In genomic region chr16:6008656-6009055, GRCh38 we compare ENCODE assay signal across 23 cellular contexts.
"Had no signal": no experiment of that assay in that cellular context is flagged by ENCODE, and none has a peak within 500 bp of the region (broad histone marks: within the 10 kb centered on the region; RNA-seq: fewer than 3 reads in every experiment).

No MANE protein-coding gene starts in this region.

- H3K36me3 Mint-ChIP-seq: naive B cell; natural killer cell; stimulated activated naive B cell treated with anti-CD40 and anti-IgM and Interleukin-4, amounts not matched to agents 10 μg/mL and 1 μg/mL and 100 μg/mL, for 72 hours had no signal

- ATAC-seq: left cardiac atrium; left lung; lower lobe of right lung; natural killer cell; right cardiac atrium; sciatic nerve; stimulated activated naive B cell treated with anti-CD40 and anti-IgM and Interleukin-4, amounts not matched to agents 10 μg/mL and 1 μg/mL and 100 μg/mL, for 72 hours; stimulated activated naive CD8-positive, alpha-beta T cell treated with anti-CD3 and anti-CD28 coated beads, Interleukin-15, Interleukin-2, amounts not matched to agents 100 U/mL and 50 U/mL, for 24 hours had no signal

- H3K27ac Mint-ChIP-seq: naive B cell; natural killer cell; nephron progenitor cell; stimulated activated naive B cell treated with anti-CD40 and anti-IgM and Interleukin-4, amounts not matched to agents 10 μg/mL and 1 μg/mL and 100 μg/mL, for 72 hours had no signal

- H3K9me3 Mint-ChIP-seq: nephron progenitor cell had no signal

- DNase-seq: kidney glomerular epithelial cell; left cardiac atrium; left lung; lower lobe of right lung; mammary epithelial cell; mesenchymal stem cell; naive B cell; natural killer cell; nephron progenitor cell; ovary; retina; right cardiac atrium; stimulated activated CD4-positive, alpha-beta T cell treated with anti-CD3 and anti-CD28 coated beads, Interleukin-12 subunit alpha, Interleukin-12 subunit beta, amount 100 ng/mL, for 4 hours; stimulated activated CD4-positive, alpha-beta T cell treated with anti-CD3 and anti-CD28 coated beads, Interleukin-15, amount 100 ng/mL, for 24 hours; stimulated activated CD4-positive, alpha-beta T cell treated with anti-CD3 and anti-CD28 coated beads, Interleukin-2, amount 100 ng/mL, for 24 hours; stimulated activated CD4-positive, alpha-beta T cell treated with anti-CD3 and anti-CD28 coated beads, Interleukin-4, amount 100 ng/mL, for 1 hour; stimulated activated naive B cell treated with anti-CD40 and anti-IgM and Interleukin-4, amounts not matched to agents 10 μg/mL and 1 μg/mL and 100 μg/mL, for 72 hours; stimulated activated naive CD8-positive, alpha-beta T cell treated with anti-CD3 and anti-CD28 coated beads, Interleukin-15, Interleukin-2, amounts not matched to agents 100 U/mL and 50 U/mL, for 24 hours; stomach; testis; thyroid gland; upper lobe of left lung had no signal

- H3K4me3 Mint-ChIP-seq: naive B cell; natural killer cell; nephron progenitor cell; stimulated activated naive B cell treated with anti-CD40 and anti-IgM and Interleukin-4, amounts not matched to agents 10 μg/mL and 1 μg/mL and 100 μg/mL, for 72 hours had no signal

- H3K4me1 Mint-ChIP-seq: naive B cell; natural killer cell; nephron progenitor cell; stimulated activated naive B cell treated with anti-CD40 and anti-IgM and Interleukin-4, amounts not matched to agents 10 μg/mL and 1 μg/mL and 100 μg/mL, for 72 hours had no signal

- H3K27me3 Mint-ChIP-seq: naive B cell; stimulated activated naive B cell treated with anti-CD40 and anti-IgM and Interleukin-4, amounts not matched to agents 10 μg/mL and 1 μg/mL and 100 μg/mL, for 72 hours had no signal
